In the genomic region with DNA sequence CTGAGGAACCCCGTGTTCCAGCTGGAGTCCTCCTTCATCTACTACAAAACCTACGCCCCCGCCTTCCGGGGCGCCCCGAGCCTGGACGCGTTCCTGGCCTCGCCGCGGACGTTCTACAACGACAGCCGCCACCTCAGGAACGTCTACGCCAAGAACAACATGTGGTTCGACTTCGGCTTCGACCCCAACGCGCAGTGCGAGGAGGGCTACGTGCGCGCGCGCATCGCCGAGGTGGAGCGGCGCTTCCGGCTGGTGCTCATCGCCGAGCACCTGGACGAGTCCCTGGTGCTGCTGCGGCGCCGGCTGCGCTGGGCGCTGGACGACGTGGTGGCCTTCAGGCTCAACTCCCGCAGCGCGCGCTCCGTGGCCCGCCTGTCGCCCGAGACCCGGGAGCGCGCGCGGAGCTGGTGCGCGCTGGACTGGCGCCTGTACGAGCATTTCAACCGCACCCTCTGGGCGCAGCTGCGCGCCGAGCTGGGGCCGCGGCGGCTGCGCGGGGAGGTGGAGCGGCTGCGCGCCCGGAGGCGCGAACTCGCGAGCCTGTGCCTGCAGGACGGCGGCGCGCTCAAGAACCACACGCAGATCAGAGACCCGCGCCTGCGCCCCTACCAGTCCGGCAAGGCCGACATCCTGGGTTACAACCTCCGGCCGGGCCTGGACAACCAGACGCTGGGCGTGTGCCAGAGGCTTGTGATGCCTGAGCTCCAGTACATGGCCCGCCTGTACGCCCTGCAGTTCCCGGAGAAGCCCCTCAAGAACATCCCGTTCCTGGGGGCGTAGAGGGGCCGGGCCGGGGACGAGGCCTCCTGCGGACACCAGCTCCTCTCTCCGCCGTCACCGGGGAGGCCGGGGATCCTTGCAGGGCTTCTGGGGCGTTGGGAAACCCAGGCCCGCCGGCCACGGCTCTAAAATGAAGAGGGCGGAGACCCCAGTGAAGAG, we compare ENCODE assay signal across 8 cellular contexts. TPM values are rescaled to one million over a fixed set of nuclear protein-coding genes. Genes with fewer than 3 reads are reported as not detected.
A peak's percentile ranks its signal among the peaks of the same experiment; 100 is the strongest.
DNase-seq lines count a peak whose midpoint lies in the region; ATAC-seq, FAIRE-seq and TF ChIP-seq lines count a peak whose summit lies in the region.

No MANE protein-coding gene starts in this region.

- H3K27ac ChIP-seq in KMS-11 (no peak overlapping the region), transverse colon (no peak overlapping the region)

- in situ Hi-C loops in transverse colon (cut with MboI; ENCODE audit: low pct_ligation_motif_present in 1 of 4, low pct_unique_long_range_greater_than_20kb in 1 of 4, low sequenced_read_pairs in 3 of 4): no loop called here

- 61% methylated on average over 90 of the region's 109 CpGs; no CpG with 5 or more reads in 1 of the 2 donors for WGBS in transverse colon (ENCODE audit: low coverage in 1 of 2), 2 donors

- no peak for TF ChIP-seq EP300 in transverse colon (IDR thresholded peaks at IDR 0.05; ENCODE audit: low read depth)

- no peaks in the 10 kb centered on the region for H3K36me3 Mint-ChIP-seq in activated CD8-positive, alpha-beta T cell treated with anti-CD3 and anti-CD28 coated beads, Interleukin-2, amount 10 ng/mL, durations not matched to agents 7 days and 5 days (ENCODE audit: low read depth)

- H3K9ac ChIP-seq in KMS-11: no peak overlapping the region

- H3K4me3 Mint-ChIP-seq in activated CD8-positive, alpha-beta T cell treated with anti-CD3 and anti-CD28 coated beads, Interleukin-2, amount 10 ng/mL, durations not matched to agents 7 days and 5 days: peak overlapping the region; percentile 68

- no peak overlapping the region for H3K4me3 ChIP-seq in KMS-11 (IDR thresholded peaks at IDR 0.05; ENCODE audit: insufficient read depth, low read depth, low read length)
- H3K4me3 ChIP-seq in transverse colon: peak overlapping the region in 3 of 4 donors; percentile 7 to 49 (median 28)

- no peaks in the 10 kb centered on the region for H4K20me1 ChIP-seq in KMS-11 (ENCODE audit: insufficient read depth)

- H3K36me3 ChIP-seq in KMS-11 (ENCODE audit: insufficient read depth): no peaks in the 10 kb centered on the region
- no peaks in the 10 kb centered on the region for H3K36me3 ChIP-seq in transverse colon

- peak overlapping the region; percentile 82 for H3K27ac Mint-ChIP-seq in activated CD8-positive, alpha-beta T cell treated with anti-CD3 and anti-CD28 coated beads, Interleukin-2, amount 10 ng/mL, durations not matched to agents 7 days and 5 days

- no peak overlapping the region; the same call in 1 of the 2 replicates for H3K4me2 ChIP-seq in KMS-11

- intact Hi-C loops in transverse colon (cut with DNase I; ENCODE audit: low total_unique reads): no loop called here

- H3K27me3 ChIP-seq in KMS-11 (ENCODE audit: insufficient read depth, low read depth) (peaks cover 9% of the 10 kb centered on the region; the same call in 1 of the 2 replicates), transverse colon (peaks cover 22% of the 10 kb centered on the region)

- peak; percentile 98 for FAIRE-seq in GM12891 (lab: Jason Lieb, UNC)

- no peaks in the 10 kb centered on the region for H3K4me1 ChIP-seq in KMS-11 (ENCODE audit: low read depth, poor library complexity, severe bottlenecking)
- peaks cover 0 to 33% (median 21%) of the 10 kb centered on the region in 4 donors for H3K4me1 ChIP-seq in transverse colon

- peaks cover 3% of the 10 kb centered on the region for H3K27me3 Mint-ChIP-seq in activated CD8-positive, alpha-beta T cell treated with anti-CD3 and anti-CD28 coated beads, Interleukin-2, amount 10 ng/mL, durations not matched to agents 7 days and 5 days (ENCODE audit: low read depth)

- TF ChIP-seq CTCF in KMS-11 (conservative IDR thresholded peaks at IDR 0.05; ENCODE audit: low read depth, low read length) (no peak), transverse colon (IDR thresholded peaks at IDR 0.05) (no peak)

- CTCF ChIA-PET in activated CD8-positive, alpha-beta T cell treated with anti-CD3 and anti-CD28 coated beads, Interleukin-2, amount 10 ng/mL, durations not matched to agents 7 days and 5 days (lab: Charles Lee): interaction anchor here (1.0 to 2.1 kb wide), 4 partner anchors 16 to 412 kb away, joined by 3 to 7 read pairs (median 4); no protein-coding TSS in a partner anchor

- no peaks in the 10 kb centered on the region for H3K79me2 ChIP-seq in KMS-11 (ENCODE audit: insufficient read depth, low read depth)

- TF ChIP-seq POLR2A in GM12891 (IDR thresholded peaks at IDR 0.05; ENCODE audit: low read depth, low read length): no peak
- TF ChIP-seq POLR2A in transverse colon (IDR thresholded peaks at IDR 0.05): no peak

- peak; percentile 77 for ATAC-seq in activated CD8-positive, alpha-beta T cell treated with anti-CD3 and anti-CD28 coated beads, Interleukin-2, amount 10 ng/mL, durations not matched to agents 7 days and 5 days
- peak; percentile 65 for ATAC-seq in esophagus mucosa
- ATAC-seq in GM21390 (IDR thresholded peaks at IDR 0.05; ENCODE audit: unreplicated experiment): no peak
- no peak for ATAC-seq in HG02571 (IDR thresholded peaks at IDR 0.05; ENCODE audit: unreplicated experiment)

- H3K9me3 Mint-ChIP-seq in activated CD8-positive, alpha-beta T cell treated with anti-CD3 and anti-CD28 coated beads, Interleukin-2, amount 10 ng/mL, durations not matched to agents 7 days and 5 days (ENCODE audit: insufficient read depth): no peaks in the 10 kb centered on the region

- DNase-seq in GM12891 (ENCODE audit: insufficient read length, low spot score) (peak; percentile 76), myocyte (ENCODE audit: low read depth) (peak; percentile 65), transverse colon (peak; percentile 28)
- peak; percentile 69 for DNase-seq in activated CD8-positive, alpha-beta T cell treated with anti-CD3 and anti-CD28 coated beads, Interleukin-2, amount 10 ng/mL, durations not matched to agents 7 days and 5 days

- H3K9me3 ChIP-seq in transverse colon: no peaks in the 10 kb centered on the region

- peak overlapping the region; percentile 22; the same call in 1 of the 2 replicates for H2AFZ ChIP-seq in KMS-11 (ENCODE audit: low read depth)

- H3K4me1 Mint-ChIP-seq in activated CD8-positive, alpha-beta T cell treated with anti-CD3 and anti-CD28 coated beads, Interleukin-2, amount 10 ng/mL, durations not matched to agents 7 days and 5 days (ENCODE audit: low read depth): peaks cover 13% of the 10 kb centered on the region

- POLR2A ChIA-PET in activated CD8-positive, alpha-beta T cell treated with anti-CD3 and anti-CD28 coated beads, Interleukin-2, amount 10 ng/mL, durations not matched to agents 7 days and 5 days (lab: Charles Lee): interaction anchor here (1.8 kb wide), 1 partner anchor 65 kb away, joined by 6 read pairs; no protein-coding TSS in a partner anchor

TF ChIP-seq in GM12891, 5 proteins besides CTCF, POLR2A, EP300 and RAD21:
- no peak for TF ChIP-seq PAX5 (IDR thresholded peaks at IDR 0.05; ENCODE audit: insufficient read depth, low read length, severe bottlenecking)
- TF ChIP-seq SPI1 (IDR thresholded peaks at IDR 0.05; ENCODE audit: low read depth, low read length): no peak
- peak; percentile 56; the same call in 1 of the 2 replicates for TF ChIP-seq POLR2AphosphoS5 (IDR thresholded peaks at IDR 0.05; ENCODE audit: low read depth, low read length)
- TF ChIP-seq POU2F2 (IDR thresholded peaks at IDR 0.05; ENCODE audit: low read depth, low read length): no peak
- TF ChIP-seq TAF1 (IDR thresholded peaks at IDR 0.05; ENCODE audit: low read depth, low read length): peak; percentile 13; the same call in 1 of the 2 replicates

RNA-seq across cellular contexts. Expression of a gene that starts 5.3 kb away (rescaled TPM):
- 0.69 TPM for polyA plus RNA-seq in GM12891 (2012; ENCODE audit: low read depth, missing spikeins)
- total RNA-seq in activated CD8-positive, alpha-beta T cell treated with anti-CD3 and anti-CD28 coated beads, Interleukin-2, amount 10 ng/mL, durations not matched to agents 7 days and 5 days: under 1 TPM; 0.31 to 0.45 TPM
- total RNA-seq in esophagus mucosa (not detected), myocyte (3.2 and 30.5 TPM in 2 replicates), transverse colon (100 to 1,000 TPM in 2 of 4 donors, 10 to 100 TPM in 2; 58.1 to 195 (median 93.9) TPM)
- polyA plus RNA-seq in myocyte (2012): 0.68 TPM

RNA-seq across cellular contexts. Expression of a gene that starts 27.0 kb away (rescaled TPM):
- 0.21 TPM for polyA plus RNA-seq in GM12891 (2012; ENCODE audit: low read depth, missing spikeins)
- under 1 TPM; 0.34 TPM for total RNA-seq in activated CD8-positive, alpha-beta T cell treated with anti-CD3 and anti-CD28 coated beads, Interleukin-2, amount 10 ng/mL, durations not matched to agents 7 days and 5 days
- total RNA-seq in esophagus mucosa (not detected), myocyte (0.47 TPM in 1 of 2 replicates, not detected in the other), transverse colon (100 to 1,000 TPM in 1 of 4 donors, 10 to 100 TPM in 3; 50.8 to 364 (median 76.0) TPM)
- polyA plus RNA-seq in myocyte (2012): 0.19 TPM

RNA-seq across cellular contexts. Expression of a gene that starts 55.0 kb away (rescaled TPM):
- 8.4 TPM for polyA plus RNA-seq in GM12891 (2012; ENCODE audit: low read depth, missing spikeins)
- total RNA-seq in activated CD8-positive, alpha-beta T cell treated with anti-CD3 and anti-CD28 coated beads, Interleukin-2, amount 10 ng/mL, durations not matched to agents 7 days and 5 days: 1 to 10 TPM; 2.4 to 2.5 TPM
- total RNA-seq in esophagus mucosa: 0.20 TPM
- total RNA-seq in myocyte: 0.16 TPM in 1 of 2 replicates, not detected in the other
- not detected for polyA plus RNA-seq in myocyte (2012)
- total RNA-seq in transverse colon: under 1 TPM in 2 of 4 donors, not detected in 2; 0.55 to 0.64 TPM

Comparison
In these comparisons a context has a peak if more than half of its experiments do, and no peak if none do; other contexts are left out.
1. ATAC-seq: peak in activated CD8-positive, alpha-beta T cell treated with anti-CD3 and anti-CD28 coated beads, Interleukin-2, amount 10 ng/mL, durations not matched to agents 7 days and 5 days (single experiment) and esophagus mucosa (single experiment); none in GM21390 (single experiment) and HG02571 (single experiment).
2. RNA of a gene that starts 27.0 kb away (total RNA-seq): 50.8 to 364 TPM in transverse colon; 0.34 TPM in activated CD8-positive, alpha-beta T cell treated with anti-CD3 and anti-CD28 coated beads, Interleukin-2, amount 10 ng/mL, durations not matched to agents 7 days and 5 days, not detected in esophagus mucosa (single experiment) and 0.47 TPM in myocyte; every median in the first group is over 10 times any median in the second.
3. Peak in every context shown above with its lines, with median percentiles within 50 percentile points of each other: DNase-seq.